In the genomic region with DNA sequence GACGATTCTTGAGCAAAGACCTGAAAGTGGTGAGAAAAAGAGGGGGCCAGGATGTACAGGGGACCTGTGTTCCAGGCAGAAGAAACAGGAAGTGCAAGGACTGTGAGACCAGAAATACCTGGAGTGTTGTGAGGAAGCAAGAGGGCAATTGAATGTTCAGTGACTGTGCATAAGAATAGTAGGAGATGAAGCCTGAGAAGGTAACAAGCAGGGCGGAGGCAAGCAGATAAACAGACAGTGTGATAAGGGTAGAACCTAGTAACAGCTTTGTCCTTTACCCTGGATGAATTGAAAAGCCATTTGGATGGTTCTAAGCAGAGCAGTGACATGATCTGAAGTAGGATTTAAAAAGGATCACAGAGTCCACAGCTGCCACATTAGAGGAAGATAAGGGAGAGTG, we compare ENCODE assay signal across 1 cellular context.
TF ChIP-seq lines count a peak whose summit lies in the region.

No MANE protein-coding gene starts in this region.

TF ChIP-seq in IMR-90, 13 proteins besides CTCF, POLR2A, EP300 and RAD21 (continued from another document):
- TF ChIP-seq RCOR1 (IDR thresholded peaks at IDR 0.05; ENCODE audit: insufficient replicate concordance, low read length), result no peak
